ENCODE assay signal across 35 cellular contexts in genomic region chr17:1535737-1536136, GRCh38.
"Had no signal": no experiment of that assay in that cellular context is flagged by ENCODE, and none has a peak within 500 bp of the region (broad histone marks: within the 10 kb centered on the region; RNA-seq: fewer than 3 reads in every experiment).

No MANE protein-coding gene starts in this region.

- H3K27ac ChIP-seq: adrenal gland, body of pancreas, brain microvascular endothelial cell, breast epithelium, VCaP had no signal

- ATAC-seq: activated CD4-positive, alpha-beta T cell treated with anti-CD3 and anti-CD28 coated beads for 36 hours; activated CD4-positive, CD25-positive, alpha-beta regulatory T cell treated with anti-CD3 and anti-CD28 coated beads, Interleukin-2, amount 50 U/mL, for 24 hours; activated CD8-positive, alpha-beta memory T cell treated with anti-CD3 and anti-CD28 coated beads, Interleukin-2, amount 10 ng/mL, durations not matched to agents 7 days and 5 days; activated CD8-positive, alpha-beta T cell treated with anti-CD3 and anti-CD28 coated beads, Interleukin-2, amount 10 ng/mL, durations not matched to agents 7 days and 5 days; activated naive CD4-positive, alpha-beta T cell treated with anti-CD3 and anti-CD28 coated beads, Interleukin-2, amount 50 U/mL, for 72 hours; body of pancreas; T-cell; T-helper 17 cell had no signal

- H3K4me1 ChIP-seq: adrenal gland, body of pancreas, breast epithelium had no signal

- H3K9me3 ChIP-seq: adrenal gland, body of pancreas, breast epithelium had no signal

- H3K27me3 ChIP-seq: adrenal gland, body of pancreas, brain microvascular endothelial cell, breast epithelium had no signal

- H3K27ac Mint-ChIP-seq: activated CD4-positive, alpha-beta memory T cell treated with anti-CD3 and anti-CD28 coated beads, Interleukin-2, amount 10 ng/mL, durations not matched to agents 7 days and 5 days; activated CD4-positive, alpha-beta T cell treated with anti-CD3 and anti-CD28 coated beads for 36 hours; activated CD4-positive, alpha-beta T cell treated with anti-CD3 and anti-CD28 coated beads, Interleukin-2, amount 10 ng/mL, durations not matched to agents 7 days and 5 days; activated CD8-positive, alpha-beta memory T cell treated with anti-CD3 and anti-CD28 coated beads, Interleukin-2, amount 10 ng/mL, durations not matched to agents 7 days and 5 days; activated CD8-positive, alpha-beta T cell treated with anti-CD3 and anti-CD28 coated beads, Interleukin-2, amount 10 ng/mL, durations not matched to agents 7 days and 5 days; activated naive CD4-positive, alpha-beta T cell treated with anti-CD3 and anti-CD28 coated beads for 36 hours; activated naive CD4-positive, alpha-beta T cell treated with anti-CD3 and anti-CD28 coated beads, Interleukin-2, amount 50 U/mL, for 72 hours; activated naive CD8-positive, alpha-beta T cell treated with anti-CD3 and anti-CD28 coated beads for 36 hours; activated T-cell treated with anti-CD3 and anti-CD28 coated beads, Interleukin-2, amount 50 U/mL, for 24 hours; T-cell; T-helper 17 cell; T-helper 2 cell treated with Interferon-gamma antibody and Interleukin-4, amounts not matched to agents 5 μg/mL and 100 μg/mL, for 36 hours had no signal

- H3K4me1 Mint-ChIP-seq: activated CD4-positive, alpha-beta memory T cell treated with anti-CD3 and anti-CD28 coated beads, Interleukin-2, amount 10 ng/mL, durations not matched to agents 7 days and 5 days; activated CD4-positive, alpha-beta T cell treated with anti-CD3 and anti-CD28 coated beads for 36 hours; activated CD4-positive, alpha-beta T cell treated with anti-CD3 and anti-CD28 coated beads, Interleukin-2, amount 10 ng/mL, durations not matched to agents 7 days and 5 days; activated CD8-positive, alpha-beta memory T cell treated with anti-CD3 and anti-CD28 coated beads, Interleukin-2, amount 10 ng/mL, durations not matched to agents 7 days and 5 days; activated naive CD8-positive, alpha-beta T cell treated with anti-CD3 and anti-CD28 coated beads for 36 hours had no signal

- FAIRE-seq: astrocyte, TTC549 had no signal

- H3K27me3 Mint-ChIP-seq: activated CD4-positive, alpha-beta memory T cell treated with anti-CD3 and anti-CD28 coated beads, Interleukin-2, amount 10 ng/mL, durations not matched to agents 7 days and 5 days; activated CD4-positive, alpha-beta T cell treated with anti-CD3 and anti-CD28 coated beads for 36 hours; activated CD4-positive, alpha-beta T cell treated with anti-CD3 and anti-CD28 coated beads, Interleukin-2, amount 10 ng/mL, durations not matched to agents 7 days and 5 days; activated CD8-positive, alpha-beta memory T cell treated with anti-CD3 and anti-CD28 coated beads, Interleukin-2, amount 10 ng/mL, durations not matched to agents 7 days and 5 days; activated naive CD8-positive, alpha-beta T cell treated with anti-CD3 and anti-CD28 coated beads for 36 hours; activated T-cell treated with anti-CD3 and anti-CD28 coated beads, Interleukin-2, amount 50 U/mL, for 24 hours; T-cell; T-helper 17 cell had no signal

- H3K4me3 ChIP-seq: adrenal gland, body of pancreas, breast epithelium had no signal

- DNase-seq: activated CD4-positive, alpha-beta memory T cell treated with anti-CD3 and anti-CD28 coated beads, Interleukin-2, amount 10 ng/mL, durations not matched to agents 7 days and 5 days; activated CD4-positive, alpha-beta T cell treated with anti-CD3 and anti-CD28 coated beads for 1 hour; activated CD4-positive, alpha-beta T cell treated with anti-CD3 and anti-CD28 coated beads for 36 hours; activated CD4-positive, alpha-beta T cell treated with anti-CD3 and anti-CD28 coated beads for 48 hours; activated CD4-positive, alpha-beta T cell treated with anti-CD3 and anti-CD28 coated beads, Interleukin-2, amount 10 ng/mL, durations not matched to agents 7 days and 5 days; activated CD4-positive, alpha-beta T cell treated with anti-CD3 and anti-CD28 coated beads, Interleukin-2, amount 50 U/mL, for 48 hours; activated CD4-positive, CD25-positive, alpha-beta regulatory T cell; activated CD8-positive, alpha-beta memory T cell treated with anti-CD3 and anti-CD28 coated beads for 24 hours; activated CD8-positive, alpha-beta memory T cell treated with anti-CD3 and anti-CD28 coated beads, Interleukin-2, amount 10 ng/mL, durations not matched to agents 7 days and 5 days; activated CD8-positive, alpha-beta memory T cell treated with anti-CD3 and anti-CD28 coated beads, Interleukin-2, amount 50 U/mL, for 48 hours; activated CD8-positive, alpha-beta T cell treated with anti-CD3 and anti-CD28 coated beads, Interleukin-2, amount 10 ng/mL, durations not matched to agents 7 days and 5 days; activated effector memory CD4-positive, alpha-beta T cell treated with anti-CD3 and anti-CD28 coated beads, Interleukin-2, amount 50 U/mL, for 16 hours; activated gamma-delta T cell treated with Interleukin-2 at 50 U/mL for 16 hours; activated naive CD4-positive, alpha-beta T cell; activated naive CD4-positive, alpha-beta T cell treated with anti-CD3 and anti-CD28 coated beads for 36 hours; activated naive CD4-positive, alpha-beta T cell treated with anti-CD3 and anti-CD28 coated beads, Interleukin-2, amount 50 U/mL, for 16 hours; activated naive CD8-positive, alpha-beta T cell treated with anti-CD3 and anti-CD28 coated beads for 36 hours; activated T-cell treated with anti-CD3 and anti-CD28 coated beads, Interleukin-2, amount 50 U/mL, for 24 hours; activated T-cell treated with anti-CD3 and anti-CD28 coated beads, Interleukin-2, amount 50 U/mL, for 48 hours; adrenal gland; amniotic stem cell; aorta; body of pancreas; brain microvascular endothelial cell; central memory CD4-positive, alpha-beta T cell; T-cell; T-helper 17 cell; T-helper 9 cell had no signal

- H3K9me3 Mint-ChIP-seq: activated CD4-positive, alpha-beta memory T cell treated with anti-CD3 and anti-CD28 coated beads, Interleukin-2, amount 10 ng/mL, durations not matched to agents 7 days and 5 days; activated CD4-positive, alpha-beta T cell treated with anti-CD3 and anti-CD28 coated beads, Interleukin-2, amount 10 ng/mL, durations not matched to agents 7 days and 5 days; activated naive CD4-positive, alpha-beta T cell treated with anti-CD3 and anti-CD28 coated beads for 36 hours; activated naive CD4-positive, alpha-beta T cell treated with anti-CD3 and anti-CD28 coated beads, Interleukin-2, amount 50 U/mL, for 72 hours; activated naive CD8-positive, alpha-beta T cell treated with anti-CD3 and anti-CD28 coated beads for 36 hours; activated T-cell treated with anti-CD3 and anti-CD28 coated beads, Interleukin-2, amount 50 U/mL, for 24 hours; T-cell; T-helper 2 cell treated with Interferon-gamma antibody and Interleukin-4, amounts not matched to agents 5 μg/mL and 100 μg/mL, for 36 hours had no signal

- H3K4me3 Mint-ChIP-seq: activated CD4-positive, alpha-beta memory T cell treated with anti-CD3 and anti-CD28 coated beads, Interleukin-2, amount 10 ng/mL, durations not matched to agents 7 days and 5 days; activated CD4-positive, alpha-beta T cell treated with anti-CD3 and anti-CD28 coated beads for 36 hours; activated CD4-positive, alpha-beta T cell treated with anti-CD3 and anti-CD28 coated beads, Interleukin-2, amount 10 ng/mL, durations not matched to agents 7 days and 5 days; activated CD8-positive, alpha-beta memory T cell treated with anti-CD3 and anti-CD28 coated beads, Interleukin-2, amount 10 ng/mL, durations not matched to agents 7 days and 5 days; activated CD8-positive, alpha-beta T cell treated with anti-CD3 and anti-CD28 coated beads, Interleukin-2, amount 10 ng/mL, durations not matched to agents 7 days and 5 days; activated naive CD4-positive, alpha-beta T cell treated with anti-CD3 and anti-CD28 coated beads for 36 hours; activated naive CD8-positive, alpha-beta T cell treated with anti-CD3 and anti-CD28 coated beads for 36 hours; activated T-cell treated with anti-CD3 and anti-CD28 coated beads, Interleukin-2, amount 50 U/mL, for 24 hours; T-cell; T-helper 17 cell; T-helper 2 cell treated with Interferon-gamma antibody and Interleukin-4, amounts not matched to agents 5 μg/mL and 100 μg/mL, for 36 hours had no signal
